15 cellular contexts compared by ENCODE assay signal in genomic region chr5:29367176-29367833, GRCh38.
A peak's percentile ranks its signal among the peaks of the same experiment; 100 is the strongest.
DNase-seq lines count a peak whose midpoint lies in the region; ATAC-seq, FAIRE-seq and TF ChIP-seq lines count a peak whose summit lies in the region.
"Had no signal": no experiment of that assay in that cellular context is flagged by ENCODE, and none has a peak within 500 bp of the region (broad histone marks: within the 10 kb centered on the region; RNA-seq: fewer than 3 reads in every experiment).

No MANE protein-coding gene starts in this region.

- no peak overlapping the region for H3K4me3 Mint-ChIP-seq in activated naive CD4-positive, alpha-beta T cell treated with anti-CD3 and anti-CD28 coated beads, Interleukin-2, amount 10 ng/mL, durations not matched to agents 7 days and 5 days
- no peak overlapping the region for H3K4me3 Mint-ChIP-seq in activated T-cell treated with anti-CD3 and anti-CD28 coated beads, Interleukin-2, amount 50 U/mL, for 72 hours
- H3K4me3 Mint-ChIP-seq: HFFc6; naive thymus-derived CD4-positive, alpha-beta T cell had no signal

- H3K27ac Mint-ChIP-seq in activated naive CD4-positive, alpha-beta T cell treated with anti-CD3 and anti-CD28 coated beads, Interleukin-2, amount 10 ng/mL, durations not matched to agents 7 days and 5 days: no peak overlapping the region
- H3K27ac Mint-ChIP-seq in activated T-cell treated with anti-CD3 and anti-CD28 coated beads, Interleukin-2, amount 50 U/mL, for 72 hours: no peak overlapping the region
- H3K27ac Mint-ChIP-seq: activated naive CD4-positive, alpha-beta T cell treated with anti-CD3 and anti-CD28 coated beads, Interleukin-2, amount 50 U/mL, for 72 hours; HFFc6; naive thymus-derived CD4-positive, alpha-beta T cell had no signal

- no peak for FAIRE-seq in D721Med (lab: Jason Lieb, UNC)

- TF ChIP-seq CTCF in D721Med (IDR thresholded peaks at IDR 0.05; ENCODE audit: insufficient read depth, missing control alignments) (peak; percentile 23), LNCaP clone FGC (IDR thresholded peaks at IDR 0.05; ENCODE audit: control insufficient read depth, extremely low read depth, insufficient read depth) (peak; percentile 54), WERI-Rb-1 (IDR thresholded peaks at IDR 0.05; ENCODE audit: low read depth, low read length) (0 out of 2 replicates have a peak, but pooled peaks have one; percentile 2), omental fat pad (IDR thresholded peaks at IDR 0.05) (no peak)

- DNase-seq in D721Med (ENCODE audit: insufficient read length, low spot score): no peak
- no peak for DNase-seq in LNCaP clone FGC (ENCODE audit: low read depth)
- DNase-seq in WERI-Rb-1: no peak
- DNase-seq in midbrain (lab: John Stamatoyannopoulos, UW): peak; percentile 40
- DNase-seq in omental fat pad (ENCODE audit: low spot score): no peak
- no peak for DNase-seq in activated CD4-positive, alpha-beta T cell treated with anti-CD3 and anti-CD28 coated beads, Interleukin-2, amount 50 U/mL, for 4 hours
- no peak for DNase-seq in activated naive CD4-positive, alpha-beta T cell treated with anti-CD3 and anti-CD28 coated beads, Interleukin-2, amount 10 ng/mL, durations not matched to agents 7 days and 5 days
- no peak for DNase-seq in activated T-cell treated with anti-CD3 and anti-CD28 coated beads, Interleukin-2, amount 50 U/mL, for 72 hours
- DNase-seq: C1 segment of cervical spinal cord; HFFc6; left colon; naive thymus-derived CD4-positive, alpha-beta T cell; SJCRH30; stomach had no signal

- peaks cover 21% of the 10 kb centered on the region for H3K9me3 Mint-ChIP-seq in activated naive CD4-positive, alpha-beta T cell treated with anti-CD3 and anti-CD28 coated beads, Interleukin-2, amount 10 ng/mL, durations not matched to agents 7 days and 5 days
- H3K9me3 Mint-ChIP-seq in activated T-cell treated with anti-CD3 and anti-CD28 coated beads, Interleukin-2, amount 50 U/mL, for 72 hours: peaks cover 16 to 18% of the 10 kb centered on the region in 2 donors

- no peaks in the 10 kb centered on the region for H3K36me3 ChIP-seq in WERI-Rb-1
- H3K36me3 ChIP-seq: SJCRH30, stomach had no signal

- no peak overlapping the region for H3K4me3 ChIP-seq in LNCaP clone FGC (ENCODE audit: low read depth, low read length)
- no peak overlapping the region for H3K4me3 ChIP-seq in WERI-Rb-1 (ENCODE audit: low read depth, low read length)
- H3K4me3 ChIP-seq: SJCRH30, stomach had no signal

- no peaks in the 10 kb centered on the region for H3K27me3 ChIP-seq in WERI-Rb-1 (ENCODE audit: insufficient read depth, low read depth, severe bottlenecking)
- H3K27me3 ChIP-seq: SJCRH30, stomach had no signal

- H3K36me3 Mint-ChIP-seq in activated naive CD4-positive, alpha-beta T cell treated with anti-CD3 and anti-CD28 coated beads, Interleukin-2, amount 10 ng/mL, durations not matched to agents 7 days and 5 days: no peaks in the 10 kb centered on the region
- peaks cover 1 to 2% of the 10 kb centered on the region in 2 donors for H3K36me3 Mint-ChIP-seq in activated T-cell treated with anti-CD3 and anti-CD28 coated beads, Interleukin-2, amount 50 U/mL, for 72 hours (ENCODE audit: insufficient read depth in 2 of 2)

- no peaks in the 10 kb centered on the region for H3K4me1 Mint-ChIP-seq in activated naive CD4-positive, alpha-beta T cell treated with anti-CD3 and anti-CD28 coated beads, Interleukin-2, amount 10 ng/mL, durations not matched to agents 7 days and 5 days
- H3K4me1 Mint-ChIP-seq in activated T-cell treated with anti-CD3 and anti-CD28 coated beads, Interleukin-2, amount 50 U/mL, for 72 hours (ENCODE audit: low read depth): no peaks in the 10 kb centered on the region
- H3K4me1 Mint-ChIP-seq: naive thymus-derived CD4-positive, alpha-beta T cell had no signal

- H3K27me3 Mint-ChIP-seq in activated naive CD4-positive, alpha-beta T cell treated with anti-CD3 and anti-CD28 coated beads, Interleukin-2, amount 10 ng/mL, durations not matched to agents 7 days and 5 days: no peaks in the 10 kb centered on the region
- H3K27me3 Mint-ChIP-seq in activated T-cell treated with anti-CD3 and anti-CD28 coated beads, Interleukin-2, amount 50 U/mL, for 72 hours (ENCODE audit: low read depth): no peaks in the 10 kb centered on the region
- H3K27me3 Mint-ChIP-seq: naive thymus-derived CD4-positive, alpha-beta T cell had no signal

- no peaks in the 10 kb centered on the region for H3K9me3 ChIP-seq in WERI-Rb-1 (ENCODE audit: severe bottlenecking)
- H3K9me3 ChIP-seq: SJCRH30 had no signal

- no peak for ATAC-seq in omental fat pad (ENCODE audit: low FRiP score)
- no peak for ATAC-seq in activated T-cell treated with anti-CD3 and anti-CD28 coated beads, Interleukin-2, amount 50 U/mL, for 72 hours (replicated peaks in 1 of 2)
- ATAC-seq: activated naive CD4-positive, alpha-beta T cell treated with anti-CD3 and anti-CD28 coated beads, Interleukin-2, amount 50 U/mL, for 72 hours; left colon; naive thymus-derived CD4-positive, alpha-beta T cell had no signal

- no peak overlapping the region for H3K27ac ChIP-seq in WERI-Rb-1
- H3K27ac ChIP-seq: SJCRH30, stomach had no signal

- CTCF ChIA-PET in activated naive CD4-positive, alpha-beta T cell treated with anti-CD3 and anti-CD28 coated beads, Interleukin-2, amount 10 ng/mL, durations not matched to agents 7 days and 5 days (lab: Charles Lee): no interaction called here

Comparison
In these comparisons a context has a peak if more than half of its experiments do, and no peak if none do; other contexts are left out.
1. CTCF ChIP-seq: peak in D721Med (single experiment), LNCaP clone FGC (single experiment) and WERI-Rb-1 (single experiment); none in omental fat pad (0 of 3).